1 cellular context compared by ENCODE assay signal in the genomic region with DNA sequence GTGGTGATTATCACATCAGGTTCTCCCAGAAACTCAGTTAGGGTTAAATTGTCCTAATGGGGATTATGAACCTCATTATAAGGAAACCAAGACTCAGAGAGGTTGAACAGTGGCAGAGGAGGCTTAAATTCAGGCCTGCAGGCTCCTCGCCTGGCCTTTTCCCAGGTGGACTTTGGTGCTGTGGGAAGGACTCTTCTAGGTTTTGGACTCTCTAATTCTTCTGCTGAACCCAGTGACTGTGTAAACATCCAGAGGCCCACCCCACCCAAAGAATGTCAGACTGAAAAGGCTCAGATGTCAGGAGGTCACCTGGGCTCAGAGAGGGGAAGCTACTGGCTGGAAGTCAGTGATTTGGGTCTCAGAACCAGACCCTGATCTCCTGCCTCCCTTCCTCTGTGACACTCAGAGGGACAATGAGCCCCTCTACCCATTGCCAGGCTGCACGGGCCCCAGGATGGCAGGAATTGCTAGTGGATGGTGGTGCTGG.
TF ChIP-seq lines count a peak whose summit lies in the region.

No MANE protein-coding gene starts in this region.

TF ChIP-seq in HepG2, 621 proteins besides CTCF, POLR2A, EP300 and RAD21 (continued from another document and continues in another):
- no peak for TF ChIP-seq CENPT (CRISPR knock-in tag; IDR thresholded peaks at IDR 0.05; ENCODE audit: low read depth)
- TF ChIP-seq ZNF263 (CRISPR knock-in tag; IDR thresholded peaks at IDR 0.05) = no peak
- TF ChIP-seq RAD51 (IDR thresholded peaks at IDR 0.05; ENCODE audit: borderline replicate concordance) = no peak
- no peak for TF ChIP-seq ZNF510 (CRISPR knock-in tag; IDR thresholded peaks at IDR 0.05; ENCODE audit: low read depth)
- TF ChIP-seq ZNF589 (CRISPR knock-in tag; conservative IDR thresholded peaks at IDR 0.05) = no peak
- no peak for TF ChIP-seq CAMTA2 (CRISPR knock-in tag; IDR thresholded peaks at IDR 0.05; ENCODE audit: borderline replicate concordance)
- TF ChIP-seq, protein P1, sequence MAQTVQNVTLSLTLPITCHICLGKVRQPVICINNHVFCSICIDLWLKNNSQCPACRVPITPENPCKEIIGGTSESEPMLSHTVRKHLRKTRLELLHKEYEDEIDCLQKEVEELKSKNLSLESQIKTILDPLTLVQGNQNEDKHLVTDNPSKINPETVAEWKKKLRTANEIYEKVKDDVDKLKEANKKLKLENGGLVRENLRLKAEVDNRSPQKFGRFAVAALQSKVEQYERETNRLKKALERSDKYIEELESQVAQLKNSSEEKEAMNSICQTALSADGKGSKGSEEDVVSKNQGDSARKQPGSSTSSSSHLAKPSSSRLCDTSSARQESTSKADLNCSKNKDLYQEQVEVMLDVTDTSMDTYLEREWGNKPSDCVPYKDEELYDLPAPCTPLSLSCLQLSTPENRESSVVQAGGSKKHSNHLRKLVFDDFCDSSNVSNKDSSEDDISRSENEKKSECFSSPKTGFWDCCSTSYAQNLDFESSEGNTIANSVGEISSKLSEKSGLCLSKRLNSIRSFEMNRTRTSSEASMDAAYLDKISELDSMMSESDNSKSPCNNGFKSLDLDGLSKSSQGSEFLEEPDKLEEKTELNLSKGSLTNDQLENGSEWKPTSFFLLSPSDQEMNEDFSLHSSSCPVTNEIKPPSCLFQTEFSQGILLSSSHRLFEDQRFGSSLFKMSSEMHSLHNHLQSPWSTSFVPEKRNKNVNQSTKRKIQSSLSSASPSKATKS (CRISPR knock-in tag; IDR thresholded peaks at IDR 0.05) = no peak
- TF ChIP-seq TIGD3 (CRISPR knock-in tag; IDR thresholded peaks at IDR 0.05; ENCODE audit: borderline replicate concordance) = no peak
- no peak for TF ChIP-seq ZNF235 (CRISPR knock-in tag; IDR thresholded peaks at IDR 0.05; ENCODE audit: borderline replicate concordance)
- 0 out of 2 replicates have a peak, but pooled peaks have one; percentile 17 for TF ChIP-seq ZNF205 (CRISPR knock-in tag; IDR thresholded peaks at IDR 0.05)
- TF ChIP-seq, protein P2, sequence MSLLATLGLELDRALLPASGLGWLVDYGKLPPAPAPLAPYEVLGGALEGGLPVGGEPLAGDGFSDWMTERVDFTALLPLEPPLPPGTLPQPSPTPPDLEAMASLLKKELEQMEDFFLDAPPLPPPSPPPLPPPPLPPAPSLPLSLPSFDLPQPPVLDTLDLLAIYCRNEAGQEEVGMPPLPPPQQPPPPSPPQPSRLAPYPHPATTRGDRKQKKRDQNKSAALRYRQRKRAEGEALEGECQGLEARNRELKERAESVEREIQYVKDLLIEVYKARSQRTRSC (CRISPR knock-in tag; IDR thresholded peaks at IDR 0.05; ENCODE audit: low read depth) = no peak
- TF ChIP-seq NCOR1 (IDR thresholded peaks at IDR 0.05; ENCODE audit: borderline replicate concordance, low read length) = peak; percentile 89
- TF ChIP-seq RFX5 (IDR thresholded peaks at IDR 0.05; ENCODE audit: low read depth, low read length) = no peak
- no peak for TF ChIP-seq CCAR2 (optimal IDR thresholded peaks at IDR 0.05; ENCODE audit: low read depth, low read length)
- TF ChIP-seq ZNF282 (IDR thresholded peaks at IDR 0.05; ENCODE audit: partially characterized antibody) = no peak
- peak; percentile 49 for TF ChIP-seq GFI1 (CRISPR knock-in tag; IDR thresholded peaks at IDR 0.05; ENCODE audit: borderline replicate concordance)
- TF ChIP-seq, protein P3, sequence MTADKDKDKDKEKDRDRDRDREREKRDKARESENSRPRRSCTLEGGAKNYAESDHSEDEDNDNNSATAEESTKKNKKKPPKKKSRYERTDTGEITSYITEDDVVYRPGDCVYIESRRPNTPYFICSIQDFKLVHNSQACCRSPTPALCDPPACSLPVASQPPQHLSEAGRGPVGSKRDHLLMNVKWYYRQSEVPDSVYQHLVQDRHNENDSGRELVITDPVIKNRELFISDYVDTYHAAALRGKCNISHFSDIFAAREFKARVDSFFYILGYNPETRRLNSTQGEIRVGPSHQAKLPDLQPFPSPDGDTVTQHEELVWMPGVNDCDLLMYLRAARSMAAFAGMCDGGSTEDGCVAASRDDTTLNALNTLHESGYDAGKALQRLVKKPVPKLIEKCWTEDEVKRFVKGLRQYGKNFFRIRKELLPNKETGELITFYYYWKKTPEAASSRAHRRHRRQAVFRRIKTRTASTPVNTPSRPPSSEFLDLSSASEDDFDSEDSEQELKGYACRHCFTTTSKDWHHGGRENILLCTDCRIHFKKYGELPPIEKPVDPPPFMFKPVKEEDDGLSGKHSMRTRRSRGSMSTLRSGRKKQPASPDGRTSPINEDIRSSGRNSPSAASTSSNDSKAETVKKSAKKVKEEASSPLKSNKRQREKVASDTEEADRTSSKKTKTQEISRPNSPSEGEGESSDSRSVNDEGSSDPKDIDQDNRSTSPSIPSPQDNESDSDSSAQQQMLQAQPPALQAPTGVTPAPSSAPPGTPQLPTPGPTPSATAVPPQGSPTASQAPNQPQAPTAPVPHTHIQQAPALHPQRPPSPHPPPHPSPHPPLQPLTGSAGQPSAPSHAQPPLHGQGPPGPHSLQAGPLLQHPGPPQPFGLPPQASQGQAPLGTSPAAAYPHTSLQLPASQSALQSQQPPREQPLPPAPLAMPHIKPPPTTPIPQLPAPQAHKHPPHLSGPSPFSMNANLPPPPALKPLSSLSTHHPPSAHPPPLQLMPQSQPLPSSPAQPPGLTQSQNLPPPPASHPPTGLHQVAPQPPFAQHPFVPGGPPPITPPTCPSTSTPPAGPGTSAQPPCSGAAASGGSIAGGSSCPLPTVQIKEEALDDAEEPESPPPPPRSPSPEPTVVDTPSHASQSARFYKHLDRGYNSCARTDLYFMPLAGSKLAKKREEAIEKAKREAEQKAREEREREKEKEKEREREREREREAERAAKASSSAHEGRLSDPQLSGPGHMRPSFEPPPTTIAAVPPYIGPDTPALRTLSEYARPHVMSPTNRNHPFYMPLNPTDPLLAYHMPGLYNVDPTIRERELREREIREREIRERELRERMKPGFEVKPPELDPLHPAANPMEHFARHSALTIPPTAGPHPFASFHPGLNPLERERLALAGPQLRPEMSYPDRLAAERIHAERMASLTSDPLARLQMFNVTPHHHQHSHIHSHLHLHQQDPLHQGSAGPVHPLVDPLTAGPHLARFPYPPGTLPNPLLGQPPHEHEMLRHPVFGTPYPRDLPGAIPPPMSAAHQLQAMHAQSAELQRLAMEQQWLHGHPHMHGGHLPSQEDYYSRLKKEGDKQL (CRISPR knock-in tag; IDR thresholded peaks at IDR 0.05; ENCODE audit: low read depth) = no peak
- no peak for TF ChIP-seq PRMT3 (CRISPR knock-in tag; IDR thresholded peaks at IDR 0.05; ENCODE audit: borderline replicate concordance, low read depth)
- TF ChIP-seq SALL1 (CRISPR knock-in tag; IDR thresholded peaks at IDR 0.05) = peak; percentile 85
- TF ChIP-seq IKZF1 (IDR thresholded peaks at IDR 0.05) = no peak
- no peak for TF ChIP-seq PRPF4 (IDR thresholded peaks at IDR 0.05; ENCODE audit: low read depth, low read length, poor library complexity, severe bottlenecking)
- TF ChIP-seq, protein P4, sequence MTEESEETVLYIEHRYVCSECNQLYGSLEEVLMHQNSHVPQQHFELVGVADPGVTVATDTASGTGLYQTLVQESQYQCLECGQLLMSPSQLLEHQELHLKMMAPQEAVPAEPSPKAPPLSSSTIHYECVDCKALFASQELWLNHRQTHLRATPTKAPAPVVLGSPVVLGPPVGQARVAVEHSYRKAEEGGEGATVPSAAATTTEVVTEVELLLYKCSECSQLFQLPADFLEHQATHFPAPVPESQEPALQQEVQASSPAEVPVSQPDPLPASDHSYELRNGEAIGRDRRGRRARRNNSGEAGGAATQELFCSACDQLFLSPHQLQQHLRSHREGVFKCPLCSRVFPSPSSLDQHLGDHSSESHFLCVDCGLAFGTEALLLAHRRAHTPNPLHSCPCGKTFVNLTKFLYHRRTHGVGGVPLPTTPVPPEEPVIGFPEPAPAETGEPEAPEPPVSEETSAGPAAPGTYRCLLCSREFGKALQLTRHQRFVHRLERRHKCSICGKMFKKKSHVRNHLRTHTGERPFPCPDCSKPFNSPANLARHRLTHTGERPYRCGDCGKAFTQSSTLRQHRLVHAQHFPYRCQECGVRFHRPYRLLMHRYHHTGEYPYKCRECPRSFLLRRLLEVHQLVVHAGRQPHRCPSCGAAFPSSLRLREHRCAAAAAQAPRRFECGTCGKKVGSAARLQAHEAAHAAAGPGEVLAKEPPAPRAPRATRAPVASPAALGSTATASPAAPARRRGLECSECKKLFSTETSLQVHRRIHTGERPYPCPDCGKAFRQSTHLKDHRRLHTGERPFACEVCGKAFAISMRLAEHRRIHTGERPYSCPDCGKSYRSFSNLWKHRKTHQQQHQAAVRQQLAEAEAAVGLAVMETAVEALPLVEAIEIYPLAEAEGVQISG (CRISPR knock-in tag; IDR thresholded peaks at IDR 0.05) = peak; percentile 57
- no peak for TF ChIP-seq ZNF556 (CRISPR knock-in tag; IDR thresholded peaks at IDR 0.05; ENCODE audit: borderline replicate concordance)
- TF ChIP-seq, protein P5, sequence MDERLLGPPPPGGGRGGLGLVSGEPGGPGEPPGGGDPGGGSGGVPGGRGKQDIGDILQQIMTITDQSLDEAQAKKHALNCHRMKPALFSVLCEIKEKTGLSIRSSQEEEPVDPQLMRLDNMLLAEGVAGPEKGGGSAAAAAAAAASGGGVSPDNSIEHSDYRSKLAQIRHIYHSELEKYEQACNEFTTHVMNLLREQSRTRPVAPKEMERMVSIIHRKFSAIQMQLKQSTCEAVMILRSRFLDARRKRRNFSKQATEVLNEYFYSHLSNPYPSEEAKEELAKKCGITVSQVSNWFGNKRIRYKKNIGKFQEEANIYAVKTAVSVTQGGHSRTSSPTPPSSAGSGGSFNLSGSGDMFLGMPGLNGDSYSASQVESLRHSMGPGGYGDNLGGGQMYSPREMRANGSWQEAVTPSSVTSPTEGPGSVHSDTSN (CRISPR knock-in tag; IDR thresholded peaks at IDR 0.05) = no peak
- TF ChIP-seq PPARG (CRISPR knock-in tag; conservative IDR thresholded peaks at IDR 0.05) = no peak; the same call in 1 of the 2 replicates
- TF ChIP-seq ONECUT2 (CRISPR knock-in tag; IDR thresholded peaks at IDR 0.05) = no peak
- no peak for TF ChIP-seq ZFAT (CRISPR knock-in tag; conservative IDR thresholded peaks at IDR 0.05)
- TF ChIP-seq ZNF354B (CRISPR knock-in tag; IDR thresholded peaks at IDR 0.05) = no peak
- no peak for TF ChIP-seq ZNF704 (CRISPR knock-in tag; IDR thresholded peaks at IDR 0.05; ENCODE audit: borderline replicate concordance)
- TF ChIP-seq ZMAT3 (CRISPR knock-in tag; conservative IDR thresholded peaks at IDR 0.05) = no peak
- no peak for TF ChIP-seq ZNF7 (CRISPR knock-in tag; IDR thresholded peaks at IDR 0.05)
- TF ChIP-seq, protein P6, sequence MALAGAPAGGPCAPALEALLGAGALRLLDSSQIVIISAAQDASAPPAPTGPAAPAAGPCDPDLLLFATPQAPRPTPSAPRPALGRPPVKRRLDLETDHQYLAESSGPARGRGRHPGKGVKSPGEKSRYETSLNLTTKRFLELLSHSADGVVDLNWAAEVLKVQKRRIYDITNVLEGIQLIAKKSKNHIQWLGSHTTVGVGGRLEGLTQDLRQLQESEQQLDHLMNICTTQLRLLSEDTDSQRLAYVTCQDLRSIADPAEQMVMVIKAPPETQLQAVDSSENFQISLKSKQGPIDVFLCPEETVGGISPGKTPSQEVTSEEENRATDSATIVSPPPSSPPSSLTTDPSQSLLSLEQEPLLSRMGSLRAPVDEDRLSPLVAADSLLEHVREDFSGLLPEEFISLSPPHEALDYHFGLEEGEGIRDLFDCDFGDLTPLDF (CRISPR knock-in tag; IDR thresholded peaks at IDR 0.05) = no peak
- no peak for TF ChIP-seq FIP1L1 (IDR thresholded peaks at IDR 0.05; ENCODE audit: borderline replicate concordance, insufficient read depth, low read depth, low read length)
- no peak for TF ChIP-seq TMF1 (CRISPR knock-in tag; IDR thresholded peaks at IDR 0.05; ENCODE audit: low read depth)
- TF ChIP-seq, protein P7, sequence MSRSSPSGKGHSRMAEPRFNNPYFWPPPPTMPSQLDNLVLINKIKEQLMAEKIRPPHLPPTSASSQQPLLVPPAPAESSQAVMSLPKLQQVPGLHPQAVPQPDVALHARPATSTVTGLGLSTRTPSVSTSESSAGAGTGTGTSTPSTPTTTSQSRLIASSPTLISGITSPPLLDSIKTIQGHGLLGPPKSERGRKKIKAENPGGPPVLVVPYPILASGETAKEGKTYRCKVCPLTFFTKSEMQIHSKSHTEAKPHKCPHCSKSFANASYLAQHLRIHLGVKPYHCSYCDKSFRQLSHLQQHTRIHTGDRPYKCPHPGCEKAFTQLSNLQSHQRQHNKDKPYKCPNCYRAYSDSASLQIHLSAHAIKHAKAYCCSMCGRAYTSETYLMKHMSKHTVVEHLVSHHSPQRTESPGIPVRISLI (CRISPR knock-in tag; IDR thresholded peaks at IDR 0.05; ENCODE audit: borderline replicate concordance) = no peak
- peak; percentile 35; the same call in 1 of the 2 replicates for TF ChIP-seq ZNF878 (CRISPR knock-in tag; IDR thresholded peaks at IDR 0.05)
- no peak for TF ChIP-seq TRIM24 (CRISPR knock-in tag; IDR thresholded peaks at IDR 0.05)
- TF ChIP-seq MAFG (CRISPR knock-in tag; IDR thresholded peaks at IDR 0.05) = no peak
- no peak for TF ChIP-seq ZNF10 (CRISPR knock-in tag; IDR thresholded peaks at IDR 0.05; ENCODE audit: borderline replicate concordance, low read depth)
- no peak for TF ChIP-seq TBP (CRISPR knock-in tag; IDR thresholded peaks at IDR 0.05)
- no peak for TF ChIP-seq ZNF781 (CRISPR knock-in tag; IDR thresholded peaks at IDR 0.05; ENCODE audit: borderline replicate concordance, not compliant biosample characterization)
- no peak for TF ChIP-seq NR3C1 (CRISPR knock-in tag; IDR thresholded peaks at IDR 0.05)
- no peak for TF ChIP-seq ZNF234 (CRISPR knock-in tag; conservative IDR thresholded peaks at IDR 0.05)
- no peak for TF ChIP-seq MYNN (CRISPR knock-in tag; IDR thresholded peaks at IDR 0.05; ENCODE audit: low read depth)
- TF ChIP-seq PHF20 (CRISPR knock-in tag; IDR thresholded peaks at IDR 0.05) = no peak
